Comparison of ENCODE assay signal across 1 cellular context in genomic region chr6:144893737-144894151, GRCh38.
TF ChIP-seq lines count a peak whose summit lies in the region.

No MANE protein-coding gene starts in this region.

TF ChIP-seq in HEK293, 187 proteins besides CTCF, POLR2A, EP300 and RAD21 (continued from another document):
- TF ChIP-seq PRDM10 (tag by site-specific recombination; IDR thresholded peaks at IDR 0.05) (no peak), ZBTB20 (tag by site-specific recombination; IDR thresholded peaks at IDR 0.05) (no peak), REPIN1 (tag by site-specific recombination; IDR thresholded peaks at IDR 0.05; ENCODE audit: low read depth) (no peak), MYNN (tag by site-specific recombination; IDR thresholded peaks at IDR 0.05; ENCODE audit: borderline replicate concordance) (no peak), MEIS1 (CRISPR knock-in tag; IDR thresholded peaks at IDR 0.05; ENCODE audit: borderline replicate concordance) (no peak), HOXD13 (CRISPR knock-in tag; IDR thresholded peaks at IDR 0.05; ENCODE audit: borderline replicate concordance) (peak; percentile 41; the same call in 1 of the 2 replicates), EGR2 (tag by site-specific recombination; IDR thresholded peaks at IDR 0.05; ENCODE audit: low read depth) (0 out of 2 replicates have a peak, but pooled peaks have one; percentile 15), SCRT2 (tag by site-specific recombination; IDR thresholded peaks at IDR 0.05) (no peak), BCL11A (tag by site-specific recombination; IDR thresholded peaks at IDR 0.05; ENCODE audit: low read depth) (no peak), KLF9 (tag by site-specific recombination; IDR thresholded peaks at IDR 0.05; ENCODE audit: low read depth) (no peak), ZNF585B (tag by site-specific recombination; IDR thresholded peaks at IDR 0.05) (no peak), ZNF501 (tag by site-specific recombination; IDR thresholded peaks at IDR 0.05) (no peak), ZNF670 (tag by site-specific recombination; IDR thresholded peaks at IDR 0.05; ENCODE audit: low read depth) (no peak), ZBTB7A (tag by site-specific recombination; IDR thresholded peaks at IDR 0.05; ENCODE audit: low read depth) (no peak)
- TF ChIP-seq, protein P1, sequence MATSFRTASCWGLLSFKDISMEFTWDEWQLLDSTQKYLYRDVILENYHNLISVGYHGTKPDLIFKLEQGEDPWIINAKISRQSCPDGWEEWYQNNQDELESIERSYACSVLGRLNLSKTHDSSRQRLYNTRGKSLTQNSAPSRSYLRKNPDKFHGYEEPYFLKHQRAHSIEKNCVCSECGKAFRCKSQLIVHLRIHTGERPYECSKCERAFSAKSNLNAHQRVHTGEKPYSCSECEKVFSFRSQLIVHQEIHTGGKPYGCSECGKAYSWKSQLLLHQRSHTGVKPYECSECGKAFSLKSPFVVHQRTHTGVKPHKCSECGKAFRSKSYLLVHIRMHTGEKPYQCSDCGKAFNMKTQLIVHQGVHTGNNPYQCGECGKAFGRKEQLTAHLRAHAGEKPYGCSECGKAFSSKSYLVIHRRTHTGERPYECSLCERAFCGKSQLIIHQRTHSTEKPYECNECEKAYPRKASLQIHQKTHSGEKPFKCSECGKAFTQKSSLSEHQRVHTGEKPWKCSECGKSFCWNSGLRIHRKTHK (tag by site-specific recombination; IDR thresholded peaks at IDR 0.05): no peak
- TF ChIP-seq, protein P2, sequence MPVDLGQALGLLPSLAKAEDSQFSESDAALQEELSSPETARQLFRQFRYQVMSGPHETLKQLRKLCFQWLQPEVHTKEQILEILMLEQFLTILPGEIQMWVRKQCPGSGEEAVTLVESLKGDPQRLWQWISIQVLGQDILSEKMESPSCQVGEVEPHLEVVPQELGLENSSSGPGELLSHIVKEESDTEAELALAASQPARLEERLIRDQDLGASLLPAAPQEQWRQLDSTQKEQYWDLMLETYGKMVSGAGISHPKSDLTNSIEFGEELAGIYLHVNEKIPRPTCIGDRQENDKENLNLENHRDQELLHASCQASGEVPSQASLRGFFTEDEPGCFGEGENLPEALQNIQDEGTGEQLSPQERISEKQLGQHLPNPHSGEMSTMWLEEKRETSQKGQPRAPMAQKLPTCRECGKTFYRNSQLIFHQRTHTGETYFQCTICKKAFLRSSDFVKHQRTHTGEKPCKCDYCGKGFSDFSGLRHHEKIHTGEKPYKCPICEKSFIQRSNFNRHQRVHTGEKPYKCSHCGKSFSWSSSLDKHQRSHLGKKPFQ (tag by site-specific recombination; IDR thresholded peaks at IDR 0.05): no peak
